ENCODE assay signal across 1 cellular context in the genomic region with DNA sequence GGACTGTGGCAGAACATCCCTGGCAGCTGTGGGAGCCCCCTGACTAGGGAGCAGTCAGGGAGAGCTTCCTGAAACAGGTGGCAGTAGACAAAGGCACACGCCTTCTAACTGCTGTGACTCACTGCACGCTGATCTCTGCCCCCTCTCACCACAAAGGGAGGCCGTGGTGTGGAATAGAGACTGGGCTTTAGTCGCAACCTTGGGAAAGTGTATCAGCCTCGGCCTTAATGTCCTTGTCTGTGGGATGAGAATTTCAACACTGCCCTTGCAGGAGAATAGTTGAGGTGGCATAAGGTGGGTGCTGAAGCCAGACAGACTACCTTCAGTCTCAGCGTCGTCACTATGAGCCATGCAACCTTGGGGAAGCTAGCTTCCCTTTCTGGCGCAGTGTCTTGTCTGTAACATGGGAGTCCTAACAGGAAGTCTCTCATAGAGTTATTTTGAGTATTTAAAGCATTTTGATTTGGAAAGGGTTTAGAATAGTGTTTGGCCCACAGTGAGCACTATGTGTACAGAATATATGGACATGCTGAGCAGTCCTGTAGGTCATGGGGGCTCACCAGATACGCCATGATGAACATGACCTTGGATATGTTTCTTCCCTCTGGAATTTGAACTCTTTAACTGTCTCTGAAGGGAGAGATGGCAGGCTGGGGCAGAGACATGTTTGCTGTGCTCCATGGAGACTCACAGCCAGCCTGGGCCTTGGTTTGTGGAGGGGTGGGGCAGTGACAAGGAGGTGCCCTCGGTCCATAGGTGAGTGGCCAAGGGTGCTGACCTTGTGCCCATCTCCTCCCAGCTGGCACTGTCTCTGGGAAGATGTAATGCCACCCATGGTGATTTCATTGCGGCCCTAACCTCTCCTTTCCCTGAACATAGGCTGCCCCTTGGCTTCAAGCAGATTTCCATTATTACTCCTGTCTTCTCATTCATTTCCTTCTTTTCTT.
TF ChIP-seq lines count a peak whose summit lies in the region.

No MANE protein-coding gene starts in this region.

TF ChIP-seq in HepG2, 621 proteins besides CTCF, POLR2A, EP300 and RAD21 (continued from another document and continues in another):
- TF ChIP-seq, protein P1, sequence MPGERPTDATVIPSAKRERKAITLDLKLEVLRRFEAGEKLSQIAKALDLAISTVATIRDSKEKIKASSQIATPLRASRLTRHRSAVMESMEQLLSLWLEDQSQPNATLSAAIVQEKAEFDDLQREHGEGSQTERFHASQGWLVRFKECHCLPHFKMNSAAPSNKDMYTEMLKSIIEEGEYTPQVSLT (CRISPR knock-in tag; IDR thresholded peaks at IDR 0.05; ENCODE audit: borderline replicate concordance, low read depth), result no peak
- TF ChIP-seq ELF1 (CRISPR knock-in tag; IDR thresholded peaks at IDR 0.05) (peak; percentile 36; the same call in 1 of the 2 replicates), ZBTB42 (CRISPR knock-in tag; IDR thresholded peaks at IDR 0.05) (no peak), ZNF556 (CRISPR knock-in tag; IDR thresholded peaks at IDR 0.05; ENCODE audit: borderline replicate concordance) (no peak), ZNF550 (CRISPR knock-in tag; IDR thresholded peaks at IDR 0.05; ENCODE audit: borderline replicate concordance) (no peak), ZSCAN12 (CRISPR knock-in tag; IDR thresholded peaks at IDR 0.05) (no peak), ZMYM3 (CRISPR knock-in tag; IDR thresholded peaks at IDR 0.05) (peak; percentile 88), NR2F2 (IDR thresholded peaks at IDR 0.05; ENCODE audit: borderline replicate concordance, low read depth) (0 out of 2 replicates have a peak, but pooled peaks have one; percentile 3), CENPX (CRISPR knock-in tag; IDR thresholded peaks at IDR 0.05) (no peak), ZNF546 (CRISPR knock-in tag; conservative IDR thresholded peaks at IDR 0.05) (no peak), NFATC3 (CRISPR knock-in tag; IDR thresholded peaks at IDR 0.05) (no peak), TMF1 (CRISPR knock-in tag; IDR thresholded peaks at IDR 0.05; ENCODE audit: low read depth) (no peak), ZNF354B (CRISPR knock-in tag; IDR thresholded peaks at IDR 0.05) (no peak), ZNF367 (CRISPR knock-in tag; IDR thresholded peaks at IDR 0.05; ENCODE audit: borderline replicate concordance) (no peak), ZNF891 (CRISPR knock-in tag; IDR thresholded peaks at IDR 0.05) (no peak), ZFP36 (IDR thresholded peaks at IDR 0.05; ENCODE audit: borderline replicate concordance, low read depth, low read length, partially characterized antibody) (peak; percentile 90), ZNF235 (CRISPR knock-in tag; IDR thresholded peaks at IDR 0.05; ENCODE audit: borderline replicate concordance) (no peak), CHD2 (IDR thresholded peaks at IDR 0.05; ENCODE audit: low read depth, low read length) (no peak), ZNF33B (CRISPR knock-in tag; IDR thresholded peaks at IDR 0.05) (no peak), ZNF607 (CRISPR knock-in tag; IDR thresholded peaks at IDR 0.05; ENCODE audit: borderline replicate concordance) (no peak), YEATS4 (CRISPR knock-in tag; IDR thresholded peaks at IDR 0.05; ENCODE audit: borderline replicate concordance) (no peak), SMAD3 (CRISPR knock-in tag; IDR thresholded peaks at IDR 0.05) (no peak), TBL1XR1 (IDR thresholded peaks at IDR 0.05; ENCODE audit: borderline replicate concordance, low read length, partially characterized antibody) (no peak), EEA1 (CRISPR knock-in tag; IDR thresholded peaks at IDR 0.05; ENCODE audit: borderline replicate concordance) (no peak), SMAD9 (CRISPR knock-in tag; IDR thresholded peaks at IDR 0.05) (no peak), ZNF350 (CRISPR knock-in tag; IDR thresholded peaks at IDR 0.05; ENCODE audit: borderline replicate concordance, low read depth) (no peak), SMARCC2 (IDR thresholded peaks at IDR 0.05) (no peak), HDAC2 (CRISPR knock-in tag; IDR thresholded peaks at IDR 0.05) (no peak; the same call in 1 of the 2 replicates), ZKSCAN8 (CRISPR knock-in tag; IDR thresholded peaks at IDR 0.05; ENCODE audit: borderline replicate concordance) (no peak; the same call in 1 of the 2 replicates), MYC (CRISPR knock-in tag; IDR thresholded peaks at IDR 0.05; ENCODE audit: borderline replicate concordance) (peak; percentile 70; the same call in 1 of the 2 replicates), ZNF816 (CRISPR knock-in tag; IDR thresholded peaks at IDR 0.05; ENCODE audit: borderline replicate concordance) (no peak), CCDC6 (CRISPR knock-in tag; IDR thresholded peaks at IDR 0.05) (no peak), ZNF776 (CRISPR knock-in tag; IDR thresholded peaks at IDR 0.05) (no peak), MED8 (CRISPR knock-in tag; IDR thresholded peaks at IDR 0.05; ENCODE audit: insufficient replicate concordance) (no peak), SOX13 (IDR thresholded peaks at IDR 0.05) (no peak), SOX13 (CRISPR knock-in tag; conservative IDR thresholded peaks at IDR 0.05 in 1 of 2, IDR thresholded peaks at IDR 0.05 in 1 of 2) (peak in 1 of 2 experiments; percentile 73; a peak in 2 of 4 replicates), AKAP8 (CRISPR knock-in tag; IDR thresholded peaks at IDR 0.05) (no peak), HNRNPL (IDR thresholded peaks at IDR 0.05; ENCODE audit: low read depth, low read length) (peak; percentile 70; the same call in 1 of the 2 replicates), PHF21A (CRISPR knock-in tag; IDR thresholded peaks at IDR 0.05) (peak; percentile 53; the same call in 1 of the 2 replicates)
- TF ChIP-seq, protein P2, sequence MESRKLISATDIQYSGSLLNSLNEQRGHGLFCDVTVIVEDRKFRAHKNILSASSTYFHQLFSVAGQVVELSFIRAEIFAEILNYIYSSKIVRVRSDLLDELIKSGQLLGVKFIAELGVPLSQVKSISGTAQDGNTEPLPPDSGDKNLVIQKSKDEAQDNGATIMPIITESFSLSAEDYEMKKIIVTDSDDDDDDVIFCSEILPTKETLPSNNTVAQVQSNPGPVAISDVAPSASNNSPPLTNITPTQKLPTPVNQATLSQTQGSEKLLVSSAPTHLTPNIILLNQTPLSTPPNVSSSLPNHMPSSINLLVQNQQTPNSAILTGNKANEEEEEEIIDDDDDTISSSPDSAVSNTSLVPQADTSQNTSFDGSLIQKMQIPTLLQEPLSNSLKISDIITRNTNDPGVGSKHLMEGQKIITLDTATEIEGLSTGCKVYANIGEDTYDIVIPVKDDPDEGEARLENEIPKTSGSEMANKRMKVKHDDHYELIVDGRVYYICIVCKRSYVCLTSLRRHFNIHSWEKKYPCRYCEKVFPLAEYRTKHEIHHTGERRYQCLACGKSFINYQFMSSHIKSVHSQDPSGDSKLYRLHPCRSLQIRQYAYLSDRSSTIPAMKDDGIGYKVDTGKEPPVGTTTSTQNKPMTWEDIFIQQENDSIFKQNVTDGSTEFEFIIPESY (CRISPR knock-in tag; IDR thresholded peaks at IDR 0.05), result no peak
- TF ChIP-seq, protein P3, sequence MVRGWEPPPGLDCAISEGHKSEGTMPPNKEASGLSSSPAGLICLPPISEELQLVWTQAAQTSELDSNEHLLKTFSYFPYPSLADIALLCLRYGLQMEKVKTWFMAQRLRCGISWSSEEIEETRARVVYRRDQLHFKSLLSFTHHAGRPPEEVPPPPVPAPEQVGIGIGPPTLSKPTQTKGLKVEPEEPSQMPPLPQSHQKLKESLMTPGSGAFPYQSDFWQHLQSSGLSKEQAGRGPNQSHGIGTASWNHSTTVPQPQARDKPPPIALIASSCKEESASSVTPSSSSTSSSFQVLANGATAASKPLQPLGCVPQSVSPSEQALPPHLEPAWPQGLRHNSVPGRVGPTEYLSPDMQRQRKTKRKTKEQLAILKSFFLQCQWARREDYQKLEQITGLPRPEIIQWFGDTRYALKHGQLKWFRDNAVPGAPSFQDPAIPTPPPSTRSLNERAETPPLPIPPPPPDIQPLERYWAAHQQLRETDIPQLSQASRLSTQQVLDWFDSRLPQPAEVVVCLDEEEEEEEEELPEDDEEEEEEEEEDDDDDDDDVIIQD (CRISPR knock-in tag; IDR thresholded peaks at IDR 0.05; ENCODE audit: low read depth), result no peak
- TF ChIP-seq, protein P4, sequence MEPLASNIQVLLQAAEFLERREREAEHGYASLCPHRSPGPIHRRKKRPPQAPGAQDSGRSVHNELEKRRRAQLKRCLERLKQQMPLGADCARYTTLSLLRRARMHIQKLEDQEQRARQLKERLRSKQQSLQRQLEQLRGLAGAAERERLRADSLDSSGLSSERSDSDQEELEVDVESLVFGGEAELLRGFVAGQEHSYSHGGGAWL (CRISPR knock-in tag; IDR thresholded peaks at IDR 0.05), result no peak
- TF ChIP-seq, protein P5, sequence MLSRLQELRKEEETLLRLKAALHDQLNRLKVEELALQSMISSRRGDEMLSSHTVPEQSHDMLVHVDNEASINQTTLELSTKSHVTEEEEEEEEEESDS (CRISPR knock-in tag; IDR thresholded peaks at IDR 0.05; ENCODE audit: borderline replicate concordance), result no peak
- TF ChIP-seq, protein P6, sequence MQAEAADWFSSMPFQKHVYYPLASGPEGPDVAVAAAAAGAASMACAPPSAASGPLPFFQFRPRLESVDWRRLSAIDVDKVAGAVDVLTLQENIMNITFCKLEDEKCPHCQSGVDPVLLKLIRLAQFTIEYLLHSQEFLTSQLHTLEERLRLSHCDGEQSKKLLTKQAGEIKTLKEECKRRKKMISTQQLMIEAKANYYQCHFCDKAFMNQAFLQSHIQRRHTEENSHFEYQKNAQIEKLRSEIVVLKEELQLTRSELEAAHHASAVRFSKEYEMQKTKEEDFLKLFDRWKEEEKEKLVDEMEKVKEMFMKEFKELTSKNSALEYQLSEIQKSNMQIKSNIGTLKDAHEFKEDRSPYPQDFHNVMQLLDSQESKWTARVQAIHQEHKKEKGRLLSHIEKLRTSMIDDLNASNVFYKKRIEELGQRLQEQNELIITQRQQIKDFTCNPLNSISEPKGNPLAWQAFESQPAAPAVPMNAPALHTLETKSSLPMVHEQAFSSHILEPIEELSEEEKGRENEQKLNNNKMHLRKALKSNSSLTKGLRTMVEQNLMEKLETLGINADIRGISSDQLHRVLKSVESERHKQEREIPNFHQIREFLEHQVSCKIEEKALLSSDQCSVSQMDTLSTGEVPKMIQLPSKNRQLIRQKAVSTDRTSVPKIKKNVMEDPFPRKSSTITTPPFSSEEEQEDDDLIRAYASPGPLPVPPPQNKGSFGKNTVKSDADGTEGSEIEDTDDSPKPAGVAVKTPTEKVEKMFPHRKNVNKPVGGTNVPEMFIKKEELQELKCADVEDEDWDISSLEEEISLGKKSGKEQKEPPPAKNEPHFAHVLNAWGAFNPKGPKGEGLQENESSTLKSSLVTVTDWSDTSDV (CRISPR knock-in tag; IDR thresholded peaks at IDR 0.05), result no peak
- TF ChIP-seq, protein P7, sequence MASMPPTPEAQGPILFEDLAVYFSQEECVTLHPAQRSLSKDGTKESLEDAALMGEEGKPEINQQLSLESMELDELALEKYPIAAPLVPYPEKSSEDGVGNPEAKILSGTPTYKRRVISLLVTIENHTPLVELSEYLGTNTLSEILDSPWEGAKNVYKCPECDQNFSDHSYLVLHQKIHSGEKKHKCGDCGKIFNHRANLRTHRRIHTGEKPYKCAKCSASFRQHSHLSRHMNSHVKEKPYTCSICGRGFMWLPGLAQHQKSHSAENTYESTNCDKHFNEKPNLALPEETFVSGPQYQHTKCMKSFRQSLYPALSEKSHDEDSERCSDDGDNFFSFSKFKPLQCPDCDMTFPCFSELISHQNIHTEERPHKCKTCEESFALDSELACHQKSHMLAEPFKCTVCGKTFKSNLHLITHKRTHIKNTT (CRISPR knock-in tag; IDR thresholded peaks at IDR 0.05), result no peak
- TF ChIP-seq, protein P8, sequence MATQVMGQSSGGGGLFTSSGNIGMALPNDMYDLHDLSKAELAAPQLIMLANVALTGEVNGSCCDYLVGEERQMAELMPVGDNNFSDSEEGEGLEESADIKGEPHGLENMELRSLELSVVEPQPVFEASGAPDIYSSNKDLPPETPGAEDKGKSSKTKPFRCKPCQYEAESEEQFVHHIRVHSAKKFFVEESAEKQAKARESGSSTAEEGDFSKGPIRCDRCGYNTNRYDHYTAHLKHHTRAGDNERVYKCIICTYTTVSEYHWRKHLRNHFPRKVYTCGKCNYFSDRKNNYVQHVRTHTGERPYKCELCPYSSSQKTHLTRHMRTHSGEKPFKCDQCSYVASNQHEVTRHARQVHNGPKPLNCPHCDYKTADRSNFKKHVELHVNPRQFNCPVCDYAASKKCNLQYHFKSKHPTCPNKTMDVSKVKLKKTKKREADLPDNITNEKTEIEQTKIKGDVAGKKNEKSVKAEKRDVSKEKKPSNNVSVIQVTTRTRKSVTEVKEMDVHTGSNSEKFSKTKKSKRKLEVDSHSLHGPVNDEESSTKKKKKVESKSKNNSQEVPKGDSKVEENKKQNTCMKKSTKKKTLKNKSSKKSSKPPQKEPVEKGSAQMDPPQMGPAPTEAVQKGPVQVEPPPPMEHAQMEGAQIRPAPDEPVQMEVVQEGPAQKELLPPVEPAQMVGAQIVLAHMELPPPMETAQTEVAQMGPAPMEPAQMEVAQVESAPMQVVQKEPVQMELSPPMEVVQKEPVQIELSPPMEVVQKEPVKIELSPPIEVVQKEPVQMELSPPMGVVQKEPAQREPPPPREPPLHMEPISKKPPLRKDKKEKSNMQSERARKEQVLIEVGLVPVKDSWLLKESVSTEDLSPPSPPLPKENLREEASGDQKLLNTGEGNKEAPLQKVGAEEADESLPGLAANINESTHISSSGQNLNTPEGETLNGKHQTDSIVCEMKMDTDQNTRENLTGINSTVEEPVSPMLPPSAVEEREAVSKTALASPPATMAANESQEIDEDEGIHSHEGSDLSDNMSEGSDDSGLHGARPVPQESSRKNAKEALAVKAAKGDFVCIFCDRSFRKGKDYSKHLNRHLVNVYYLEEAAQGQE (IDR thresholded peaks at IDR 0.05; ENCODE audit: borderline replicate concordance in 1 of 2, low read depth in 1 of 2, low read length in 2 of 2), result no peak
- TF ChIP-seq, protein P9, sequence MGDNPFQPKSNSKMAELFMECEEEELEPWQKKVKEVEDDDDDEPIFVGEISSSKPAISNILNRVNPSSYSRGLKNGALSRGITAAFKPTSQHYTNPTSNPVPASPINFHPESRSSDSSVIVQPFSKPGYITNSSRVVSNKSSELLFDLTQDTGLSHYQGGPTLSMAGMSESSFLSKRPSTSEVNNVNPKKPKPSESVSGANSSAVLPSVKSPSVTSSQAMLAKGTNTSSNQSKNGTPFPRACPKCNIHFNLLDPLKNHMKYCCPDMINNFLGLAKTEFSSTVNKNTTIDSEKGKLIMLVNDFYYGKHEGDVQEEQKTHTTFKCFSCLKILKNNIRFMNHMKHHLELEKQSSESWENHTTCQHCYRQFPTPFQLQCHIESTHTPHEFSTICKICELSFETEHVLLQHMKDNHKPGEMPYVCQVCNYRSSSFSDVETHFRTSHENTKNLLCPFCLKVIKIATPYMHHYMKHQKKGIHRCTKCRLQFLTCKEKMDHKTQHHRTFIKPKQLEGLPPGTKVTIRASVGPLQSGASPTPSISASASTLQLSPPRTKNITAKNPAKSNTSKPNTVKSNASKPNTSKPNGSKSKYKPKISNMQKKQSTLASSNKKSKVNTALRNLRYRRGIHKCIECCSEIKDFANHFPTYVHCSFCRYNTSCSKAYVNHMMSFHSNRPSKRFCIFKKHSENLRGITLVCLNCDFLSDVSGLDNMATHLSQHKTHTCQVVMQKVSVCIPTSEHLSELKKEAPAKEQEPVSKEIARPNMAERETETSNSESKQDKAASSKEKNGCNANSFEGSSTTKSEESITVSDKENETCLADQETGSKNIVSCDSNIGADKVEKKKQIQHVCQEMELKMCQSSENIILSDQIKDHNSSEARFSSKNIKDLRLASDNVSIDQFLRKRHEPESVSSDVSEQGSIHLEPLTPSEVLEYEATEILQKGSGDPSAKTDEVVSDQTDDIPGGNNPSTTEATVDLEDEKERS (CRISPR knock-in tag; IDR thresholded peaks at IDR 0.05), result no peak
